Comparison of ENCODE assay signal across 10 cellular contexts in genomic region chr11:116981216-116981887, GRCh38.
DNase-seq lines count a peak whose midpoint lies in the region; ATAC-seq and TF ChIP-seq lines count a peak whose summit lies in the region.
"Had no signal": no experiment of that assay in that cellular context is flagged by ENCODE, and none has a peak within 500 bp of the region (broad histone marks: within the 10 kb centered on the region; RNA-seq: fewer than 3 reads in every experiment).

No MANE protein-coding gene starts in this region.

- no peaks in the 10 kb centered on the region for H3K36me3 ChIP-seq in DOHH2 (ENCODE audit: control insufficient read depth, low read length)
- H3K36me3 ChIP-seq: stomach had no signal

- peak; percentile 36 for DNase-seq in NAMALWA (ENCODE audit: low spot score)
- no peak for DNase-seq in activated naive CD4-positive, alpha-beta T cell treated with anti-CD3 and anti-CD28 coated beads, Interleukin-2, amount 50 U/mL, for 72 hours (ENCODE audit: low spot score in 2 of 2)
- DNase-seq in natural killer cell treated with Interleukin-12 subunit alpha and Interleukin-12 subunit beta and Interleukin-15 and Interleukin-18, amount 100 ng/mL, for 72 hours (ENCODE audit: low spot score), result no peak
- no peak for DNase-seq in HUDEP-2 (lab: John Stamatoyannopoulos, UW; ENCODE audit: unreplicated experiment in 76 of 76)
- DNase-seq: stomach had no signal

- no peaks in the 10 kb centered on the region for H3K27me3 ChIP-seq in DOHH2 (ENCODE audit: control insufficient read depth, low read length)
- H3K27me3 ChIP-seq: stomach had no signal

- H3K4me3 Mint-ChIP-seq in natural killer cell treated with Interleukin-12 subunit alpha and Interleukin-12 subunit beta and Interleukin-15 and Interleukin-18, amount 100 ng/mL, for 72 hours, result peak overlapping the region; percentile 61

- H3K27ac ChIP-seq in DOHH2 (ENCODE audit: low read depth, low read length), result no peak overlapping the region

- peaks cover 0 to 9% of the 10 kb centered on the region in 2 donors for H3K36me3 Mint-ChIP-seq in activated naive CD4-positive, alpha-beta T cell treated with anti-CD3 and anti-CD28 coated beads, Interleukin-2, amount 50 U/mL, for 72 hours
- H3K36me3 Mint-ChIP-seq in natural killer cell treated with Interleukin-12 subunit alpha and Interleukin-12 subunit beta and Interleukin-15 and Interleukin-18, amount 100 ng/mL, for 72 hours, result no peaks in the 10 kb centered on the region

- H3K27ac Mint-ChIP-seq in activated naive CD4-positive, alpha-beta T cell treated with anti-CD3 and anti-CD28 coated beads, Interleukin-2, amount 50 U/mL, for 72 hours, result peak overlapping the region; percentile 69 to 85
- peak overlapping the region; percentile 60 to 88 for H3K27ac Mint-ChIP-seq in natural killer cell treated with Interleukin-12 subunit alpha and Interleukin-12 subunit beta and Interleukin-15 and Interleukin-18, amount 100 ng/mL, for 72 hours

- peaks cover 65% of the 10 kb centered on the region for H3K79me2 ChIP-seq in DOHH2 (ENCODE audit: control insufficient read depth, low read length)

- H3K4me2 ChIP-seq in DOHH2 (ENCODE audit: low read length), result peak overlapping the region; percentile 40

- peaks cover 50 to 55% of the 10 kb centered on the region in 2 donors for H3K4me1 Mint-ChIP-seq in natural killer cell treated with Interleukin-12 subunit alpha and Interleukin-12 subunit beta and Interleukin-15 and Interleukin-18, amount 100 ng/mL, for 72 hours (ENCODE audit: low read depth in 2 of 2)

- no peaks in the 10 kb centered on the region for H3K9me2 ChIP-seq in DOHH2 (replicated peaks; ENCODE audit: control insufficient read depth, low read length)

- no peaks in the 10 kb centered on the region for H3K9me3 ChIP-seq in DOHH2 (ENCODE audit: control insufficient read depth, insufficient read depth, low read length)
- H3K9me3 ChIP-seq: stomach had no signal

- no peak overlapping the region for H3K4me3 ChIP-seq in DOHH2 (ENCODE audit: low read length)
- H3K4me3 ChIP-seq: stomach had no signal

- H4K20me1 ChIP-seq in DOHH2 (ENCODE audit: control insufficient read depth, insufficient read depth, low read depth, low read length), result peaks cover 8% of the 10 kb centered on the region; the same call in 1 of the 2 replicates

- ATAC-seq in activated naive CD4-positive, alpha-beta T cell treated with anti-CD3 and anti-CD28 coated beads, Interleukin-2, amount 50 U/mL, for 72 hours, result no peak
- no peak for ATAC-seq in natural killer cell treated with Interleukin-12 subunit alpha and Interleukin-12 subunit beta and Interleukin-15 and Interleukin-18, amount 100 ng/mL, for 72 hours
- ATAC-seq in HG03280 (IDR thresholded peaks at IDR 0.05; ENCODE audit: unreplicated experiment), result no peak
- ATAC-seq in GM21723 (IDR thresholded peaks at IDR 0.05; ENCODE audit: unreplicated experiment), result no peak
- no peak for ATAC-seq in HG03159 (IDR thresholded peaks at IDR 0.05; ENCODE audit: unreplicated experiment)
- ATAC-seq: Right ventricle myocardium inferior had no signal

- H3K9me3 Mint-ChIP-seq in activated naive CD4-positive, alpha-beta T cell treated with anti-CD3 and anti-CD28 coated beads, Interleukin-2, amount 50 U/mL, for 72 hours, result no peaks in the 10 kb centered on the region
- no peaks in the 10 kb centered on the region for H3K9me3 Mint-ChIP-seq in natural killer cell treated with Interleukin-12 subunit alpha and Interleukin-12 subunit beta and Interleukin-15 and Interleukin-18, amount 100 ng/mL, for 72 hours

- H3K4me1 ChIP-seq in DOHH2 (ENCODE audit: control insufficient read depth, low read length), result peaks cover 17% of the 10 kb centered on the region

- 0 out of 2 replicates have a peak, but pooled peaks cover 4% of the 10 kb centered on the region for H3F3A ChIP-seq in DOHH2 (ENCODE audit: control insufficient read depth, insufficient read depth)

- no peak for TF ChIP-seq CTCF in DOHH2 (IDR thresholded peaks at IDR 0.05; ENCODE audit: low read depth, low read length, poor library complexity, severe bottlenecking)

- no peaks in the 10 kb centered on the region for H3K27me3 Mint-ChIP-seq in natural killer cell treated with Interleukin-12 subunit alpha and Interleukin-12 subunit beta and Interleukin-15 and Interleukin-18, amount 100 ng/mL, for 72 hours
